Comparison of ENCODE assay signal across 25 cellular contexts in genomic region chr6:75301088-75301487, GRCh38.
"Had no signal": no experiment of that assay in that cellular context is flagged by ENCODE, and none has a peak within 500 bp of the region (broad histone marks: within the 10 kb centered on the region; RNA-seq: fewer than 3 reads in every experiment).

No MANE protein-coding gene starts in this region.

- H3K36me3 ChIP-seq: esophagus muscularis mucosa, gastroesophageal sphincter, lower lobe of right lung had no signal

- H3K27ac ChIP-seq: coronary artery, dorsolateral prefrontal cortex, foreskin keratinocyte, hepatocyte, lower lobe of right lung had no signal

- H3K27me3 ChIP-seq: dorsolateral prefrontal cortex, esophagus muscularis mucosa, gastroesophageal sphincter, heart left ventricle, hepatocyte had no signal

- DNase-seq: dermis blood vessel endothelial cell; dorsolateral prefrontal cortex; effector CD4-positive, alpha-beta T cell; effector memory CD4-positive, alpha-beta T cell; foreskin keratinocyte; heart left ventricle; hypothalamus; immature natural killer cell; islet precursor cell; kidney; kidney glomerular epithelial cell; left colon; left ventricle myocardium inferior; lower lobe of right lung; mesenchymal stem cell; mucosa of descending colon; naive B cell had no signal

- ATAC-seq: foreskin keratinocyte, gastroesophageal sphincter, left lobe of liver had no signal

- H3K9me3 ChIP-seq: esophagus muscularis mucosa, gastroesophageal sphincter, heart left ventricle, lower lobe of right lung, mucosa of descending colon had no signal

- H3K4me3 ChIP-seq: coronary artery, dorsolateral prefrontal cortex, esophagus muscularis mucosa, gastroesophageal sphincter, heart left ventricle, hepatocyte, left ventricle myocardium inferior, lower lobe of right lung, mucosa of descending colon had no signal

- FAIRE-seq: colon, endothelial cell of umbilical vein, frontal cortex, kidney had no signal
